In genomic region chr1:114467491-114467890, GRCh38 we compare ENCODE assay signal across 14 cellular contexts. TPM values are rescaled to one million over a fixed set of nuclear protein-coding genes. Genes with fewer than 3 reads are reported as not detected.
DNase-seq lines count a peak whose midpoint lies in the region; ATAC-seq lines count a peak whose summit lies in the region.
"Had no signal": no experiment of that assay in that cellular context is flagged by ENCODE, and none has a peak within 500 bp of the region (broad histone marks: within the 10 kb centered on the region; RNA-seq: fewer than 3 reads in every experiment).

No MANE protein-coding gene starts in this region.

- CTCF ChIA-PET in activated CD4-positive, alpha-beta memory T cell treated with anti-CD3 and anti-CD28 coated beads for 36 hours (lab: Charles Lee): interaction anchor here (0.9 to 1.4 kb wide), 3 partner anchors 43 to 166 kb away, joined by 3 to 4 read pairs (median 3); no protein-coding TSS in a partner anchor

- H3K4me3 Mint-ChIP-seq in activated T-cell treated with anti-CD3 and anti-CD28 coated beads, Interleukin-2, amount 50 U/mL, for 24 hours: no peak overlapping the region
- no peak overlapping the region for H3K4me3 Mint-ChIP-seq in activated CD4-positive, alpha-beta memory T cell treated with anti-CD3 and anti-CD28 coated beads for 36 hours
- H3K4me3 Mint-ChIP-seq: activated B cell treated with CpG ODN at 0.5 μM for 24 hours had no signal

- no peaks in the 10 kb centered on the region for H3K27me3 Mint-ChIP-seq in activated T-cell treated with anti-CD3 and anti-CD28 coated beads, Interleukin-2, amount 50 U/mL, for 24 hours
- H3K27me3 Mint-ChIP-seq in activated CD4-positive, alpha-beta memory T cell treated with anti-CD3 and anti-CD28 coated beads for 36 hours: no peaks in the 10 kb centered on the region
- H3K27me3 Mint-ChIP-seq: activated B cell treated with CpG ODN at 0.5 μM for 24 hours had no signal

- POLR2A ChIA-PET in activated CD4-positive, alpha-beta memory T cell treated with anti-CD3 and anti-CD28 coated beads for 36 hours (lab: Charles Lee): interaction anchor here (0.8 kb wide), 1 partner anchor 44 kb away, joined by 4 read pairs; the partner anchor contains the start of gene TRIM33

- ATAC-seq in HG02678 (IDR thresholded peaks at IDR 0.05; ENCODE audit: unreplicated experiment) (peak; percentile 67), GM18519 (IDR thresholded peaks at IDR 0.05; ENCODE audit: low FRiP score, unreplicated experiment) (no peak)
- ATAC-seq: A549 had no signal

- H3K4me1 Mint-ChIP-seq in activated T-cell treated with anti-CD3 and anti-CD28 coated beads, Interleukin-2, amount 50 U/mL, for 24 hours (ENCODE audit: low read depth): peaks cover 59% of the 10 kb centered on the region
- peaks cover 52% of the 10 kb centered on the region for H3K4me1 Mint-ChIP-seq in activated CD4-positive, alpha-beta memory T cell treated with anti-CD3 and anti-CD28 coated beads for 36 hours (ENCODE audit: low read depth)

- intact Hi-C loops in activated CD4-positive, alpha-beta memory T cell treated with anti-CD3 and anti-CD28 coated beads for 36 hours (cut with micrococcal nuclease): loop anchor here (5.0 kb wide), 2 partner anchors 45 to 115 kb away; partner anchors contain the start of genes BCAS2 and TRIM33

- H3K27ac Mint-ChIP-seq in activated T-cell treated with anti-CD3 and anti-CD28 coated beads, Interleukin-2, amount 50 U/mL, for 24 hours: peak overlapping the region; percentile 72
- peak overlapping the region; percentile 59 for H3K27ac Mint-ChIP-seq in activated CD4-positive, alpha-beta memory T cell treated with anti-CD3 and anti-CD28 coated beads for 36 hours

- H3K36me3 Mint-ChIP-seq in activated T-cell treated with anti-CD3 and anti-CD28 coated beads, Interleukin-2, amount 50 U/mL, for 24 hours (ENCODE audit: low read depth): peaks cover 50% of the 10 kb centered on the region
- peaks cover 1% of the 10 kb centered on the region for H3K36me3 Mint-ChIP-seq in activated CD4-positive, alpha-beta memory T cell treated with anti-CD3 and anti-CD28 coated beads for 36 hours

- H3K9me3 Mint-ChIP-seq in activated T-cell treated with anti-CD3 and anti-CD28 coated beads, Interleukin-2, amount 50 U/mL, for 24 hours: no peaks in the 10 kb centered on the region
- no peaks in the 10 kb centered on the region for H3K9me3 Mint-ChIP-seq in activated CD4-positive, alpha-beta memory T cell treated with anti-CD3 and anti-CD28 coated beads for 36 hours
- H3K9me3 Mint-ChIP-seq: activated B cell treated with CpG ODN at 0.5 μM for 24 hours had no signal

- DNase-seq in activated T-cell treated with anti-CD3 and anti-CD28 coated beads, Interleukin-2, amount 50 U/mL, for 24 hours: no peak
- no peak for DNase-seq in activated T-cell treated with anti-CD3 and anti-CD28 coated beads, Interleukin-2, amount 50 U/mL, for 1 hour
- no peak for DNase-seq in activated CD4-positive, alpha-beta memory T cell treated with anti-CD3 and anti-CD28 coated beads for 36 hours
- DNase-seq in renal cortical epithelial cell (ENCODE audit: low read depth) (peak; percentile 16), midbrain (lab: John Stamatoyannopoulos, UW) (no peak)
- DNase-seq in stimulated activated CD4-positive, alpha-beta T cell treated with anti-CD3 and anti-CD28 coated beads, Interleukin-15, amount 100 ng/mL, for 24 hours: no peak
- DNase-seq: activated B cell treated with CpG ODN at 0.5 μM for 24 hours, amniotic stem cell, hypothalamus, Karpas-422, mesendoderm had no signal

RNA-seq across cellular contexts. Expression of gene TRIM33, which starts 43.5 kb away (rescaled TPM):
- 10 to 100 TPM; 26.9 to 27.9 TPM for total RNA-seq in activated CD4-positive, alpha-beta memory T cell treated with anti-CD3 and anti-CD28 coated beads for 36 hours
- 24.1 and 47.2 TPM in 2 replicates for total RNA-seq in renal cortical epithelial cell
